8 cellular contexts compared by ENCODE assay signal in genomic region chr1:109151146-109151545, GRCh38. TPM values are rescaled to one million over a fixed set of nuclear protein-coding genes. Genes with fewer than 3 reads are reported as not detected.
DNase-seq lines count a peak whose midpoint lies in the region; FAIRE-seq and TF ChIP-seq lines count a peak whose summit lies in the region.

No MANE protein-coding gene starts in this region.

- TF ChIP-seq CTCF in Peyer's patch (IDR thresholded peaks at IDR 0.05) = peak in 2 of 6 experiments; percentile 17 to 20
- no peak for TF ChIP-seq CTCF in fibroblast of the aortic adventitia (IDR thresholded peaks at IDR 0.05; ENCODE audit: insufficient read depth, low read length)
- no peak for TF ChIP-seq CTCF in D721Med (IDR thresholded peaks at IDR 0.05; ENCODE audit: insufficient read depth, missing control alignments)

- peak; percentile 55 for DNase-seq in DMS153 (lab: John Stamatoyannopoulos, UW)
- peak in 1 of 3 donors; percentile 69 for DNase-seq in Peyer's patch
- peak; percentile 78 for DNase-seq in fibroblast of the aortic adventitia (ENCODE audit: low read depth)
- DNase-seq in SK-N-DZ (ENCODE audit: low spot score) = no peak
- DNase-seq in NCI-H1694 treated with DMSO at 0.1 percent for 48 hours (lab: John Stamatoyannopoulos, UW) = no peak
- DNase-seq in D721Med (ENCODE audit: insufficient read length, low spot score) = no peak
- DNase-seq in GM12891 (ENCODE audit: insufficient read length, low spot score) = no peak

- peak overlapping the region in 3 of 4 donors; percentile 19 to 54 (median 20) for H3K27ac ChIP-seq in Peyer's patch

- no peak overlapping the region for H3K4me3 ChIP-seq in Peyer's patch
- no peak overlapping the region for H3K4me3 ChIP-seq in fibroblast of the aortic adventitia (ENCODE audit: low read depth, low read length)
- H3K4me3 ChIP-seq in neuron (ENCODE audit: low read length) = no peak overlapping the region

- peaks cover 0 to 26% (median 2%) of the 10 kb centered on the region in 4 donors for H3K4me1 ChIP-seq in Peyer's patch
- peaks cover 32% of the 10 kb centered on the region for H3K4me1 ChIP-seq in neuron (ENCODE audit: insufficient read depth, low read length)

- no peak for TF ChIP-seq POLR2A in Peyer's patch (IDR thresholded peaks at IDR 0.05)
- no peak for TF ChIP-seq POLR2A in GM12891 (IDR thresholded peaks at IDR 0.05; ENCODE audit: low read depth, low read length)

- FAIRE-seq in D721Med (lab: Jason Lieb, UNC) = no peak
- FAIRE-seq in GM12891 (lab: Jason Lieb, UNC) = no peak

- no peaks in the 10 kb centered on the region for H3K27me3 ChIP-seq in Peyer's patch
- H3K27me3 ChIP-seq in neuron (ENCODE audit: insufficient read depth, low read length) = no peaks in the 10 kb centered on the region

- peak overlapping the region; percentile 62 for H2AFZ ChIP-seq in neuron (ENCODE audit: low read depth, low read length)

- H3K36me3 ChIP-seq in Peyer's patch (no peaks in the 10 kb centered on the region), neuron (ENCODE audit: insufficient read depth, low read length) (no peaks in the 10 kb centered on the region)

- H3K9me3 ChIP-seq in Peyer's patch (no peaks in the 10 kb centered on the region), neuron (ENCODE audit: low read length) (no peaks in the 10 kb centered on the region)

TF ChIP-seq in GM12891, 5 proteins besides CTCF, POLR2A, EP300 and RAD21:
- no peak for TF ChIP-seq PAX5 (IDR thresholded peaks at IDR 0.05; ENCODE audit: insufficient read depth, low read length, severe bottlenecking)
- TF ChIP-seq TAF1 (IDR thresholded peaks at IDR 0.05; ENCODE audit: low read depth, low read length) = no peak
- no peak for TF ChIP-seq POU2F2 (IDR thresholded peaks at IDR 0.05; ENCODE audit: low read depth, low read length)
- TF ChIP-seq POLR2AphosphoS5 (IDR thresholded peaks at IDR 0.05; ENCODE audit: low read depth, low read length) = no peak
- TF ChIP-seq SPI1 (IDR thresholded peaks at IDR 0.05; ENCODE audit: low read depth, low read length) = no peak
TF ChIP-seq in GM12891: peak in this region for 0.

RNA-seq across cellular contexts. Expression of gene ELAPOR1, which starts 37.2 kb away (rescaled TPM):
- total RNA-seq in Peyer's patch = 100 to 1,000 TPM in 2 of 4 donors, 10 to 100 TPM in 2; 57.8 to 138 (median 98.0) TPM
- total RNA-seq in fibroblast of the aortic adventitia (ENCODE audit: low replicate concordance) = 0.16 and 0.45 TPM in 2 replicates
- polyA plus RNA-seq in SK-N-DZ (2014; cell fraction: cytosol; rRNA removed) = 7.3 and 15.2 TPM in 2 replicates
- polyA plus RNA-seq in SK-N-DZ (2014; cell fraction: nucleus; rRNA removed) = 5.7 and 19.4 TPM in 2 replicates
- polyA plus RNA-seq in GM12891 (2012; ENCODE audit: low read depth, missing spikeins) = 0.04 TPM

Comparison
In these comparisons a context has a peak if more than half of its experiments do, and no peak if none do; other contexts are left out.
1. DNase-seq: peak in DMS153 (single experiment) and fibroblast of the aortic adventitia (single experiment); none in SK-N-DZ (single experiment), NCI-H1694 treated with DMSO at 0.1 percent for 48 hours (single experiment), D721Med (single experiment) and GM12891 (single experiment).
2. RNA of gene ELAPOR1, which starts 37.2 kb away (total RNA-seq): 57.8 to 138 TPM in Peyer's patch; 0.16 to 0.45 TPM in fibroblast of the aortic adventitia; every median in the first group is over 10 times any median in the second.